ENCODE assay signal across 8 cellular contexts in the genomic region with DNA sequence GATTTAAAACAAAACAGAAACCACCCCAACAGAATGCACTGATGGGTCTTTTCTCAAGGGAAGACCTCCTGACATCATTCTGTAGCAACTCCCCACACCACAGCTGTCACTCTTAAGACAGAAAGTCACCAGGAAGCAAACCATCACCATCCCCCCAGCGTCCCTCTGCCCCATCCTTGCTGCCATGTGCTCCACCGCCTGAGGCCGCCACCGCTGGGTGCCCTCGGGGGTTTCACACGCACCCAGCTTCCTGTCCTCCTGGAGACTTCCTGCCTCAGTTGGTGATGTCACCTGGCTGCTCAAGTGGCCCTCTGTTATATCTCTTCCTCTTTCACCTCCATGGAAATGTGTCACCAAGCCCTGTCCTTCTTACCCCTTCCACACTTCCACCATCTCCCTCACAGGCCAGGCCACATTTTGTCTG.
DNase-seq lines count a peak whose midpoint lies in the region; ATAC-seq and TF ChIP-seq lines count a peak whose summit lies in the region.

No MANE protein-coding gene starts in this region.

- H3K9me3 ChIP-seq in Peyer's patch (no peaks in the 10 kb centered on the region), tibial artery (no peaks in the 10 kb centered on the region)

- H3K4me1 ChIP-seq in Peyer's patch (peaks cover 8 to 27% (median 19%) of the 10 kb centered on the region in 4 donors), tibial artery (peaks cover 0 to 9% (median 1%) of the 10 kb centered on the region in 4 donors)

- H3K27me3 ChIP-seq in Peyer's patch: no peaks in the 10 kb centered on the region
- H3K27me3 ChIP-seq in tibial artery: peaks cover 0 to 16% of the 10 kb centered on the region in 2 donors

- H3K4me3 ChIP-seq in Peyer's patch (no peak overlapping the region), tibial artery (no peak overlapping the region)

- intact Hi-C loops in tibial artery (cut with DNase I; ENCODE audit: low total_unique reads): no loop called here

- H3K27ac ChIP-seq in Peyer's patch (peak overlapping the region in 2 of 4 donors; percentile 52 to 79), tibial artery (no peak overlapping the region)

- ATAC-seq in GM18499 (IDR thresholded peaks at IDR 0.05; ENCODE audit: insufficient read depth, unreplicated experiment) (peak; percentile 67), HG02870 (IDR thresholded peaks at IDR 0.05; ENCODE audit: unreplicated experiment) (peak; percentile 59)

- H3K36me3 ChIP-seq in Peyer's patch (peaks cover 0 to 48% (median 0%) of the 10 kb centered on the region in 3 donors), tibial artery (peaks cover 0 to 12% (median 0%) of the 10 kb centered on the region in 3 donors)

- no peak for TF ChIP-seq POLR2A in Peyer's patch (IDR thresholded peaks at IDR 0.05)

- peak in 1 of 6 experiments; percentile 17 for TF ChIP-seq CTCF in Peyer's patch (IDR thresholded peaks at IDR 0.05)
- TF ChIP-seq CTCF in tibial artery (IDR thresholded peaks at IDR 0.05): no peak

- DNase-seq in Peyer's patch: peak in 2 of 3 donors; percentile 86 to 91
- peak in 3 of 4 experiments; percentile 26 to 63 (median 51) for DNase-seq in activated naive CD4-positive, alpha-beta T cell (lab: John Stamatoyannopoulos, UW)
- peak; percentile 63 for DNase-seq in stimulated activated CD8-positive, alpha-beta memory T cell treated with anti-CD3 and anti-CD28 coated beads, Interleukin-12 subunit alpha, Interleukin-12 subunit beta, amount 100 ng/mL, for 24 hours (ENCODE audit: extremely low read depth)
- DNase-seq in tibial artery: no peak
- DNase-seq in NCI-H774 (lab: John Stamatoyannopoulos, UW): no peak
- no peak for DNase-seq in amniotic stem cell (lab: John Stamatoyannopoulos, UW)

Comparison
In these comparisons a context has a peak if more than half of its experiments do, and no peak if none do; other contexts are left out.
1. DNase-seq: peak in Peyer's patch (2 of 3), activated naive CD4-positive, alpha-beta T cell (3 of 4) and stimulated activated CD8-positive, alpha-beta memory T cell treated with anti-CD3 and anti-CD28 coated beads, Interleukin-12 subunit alpha, Interleukin-12 subunit beta, amount 100 ng/mL, for 24 hours (single experiment); none in tibial artery (0 of 2), NCI-H774 (single experiment) and amniotic stem cell (single experiment).